ENCODE assay signal across 11 cellular contexts in the genomic region with DNA sequence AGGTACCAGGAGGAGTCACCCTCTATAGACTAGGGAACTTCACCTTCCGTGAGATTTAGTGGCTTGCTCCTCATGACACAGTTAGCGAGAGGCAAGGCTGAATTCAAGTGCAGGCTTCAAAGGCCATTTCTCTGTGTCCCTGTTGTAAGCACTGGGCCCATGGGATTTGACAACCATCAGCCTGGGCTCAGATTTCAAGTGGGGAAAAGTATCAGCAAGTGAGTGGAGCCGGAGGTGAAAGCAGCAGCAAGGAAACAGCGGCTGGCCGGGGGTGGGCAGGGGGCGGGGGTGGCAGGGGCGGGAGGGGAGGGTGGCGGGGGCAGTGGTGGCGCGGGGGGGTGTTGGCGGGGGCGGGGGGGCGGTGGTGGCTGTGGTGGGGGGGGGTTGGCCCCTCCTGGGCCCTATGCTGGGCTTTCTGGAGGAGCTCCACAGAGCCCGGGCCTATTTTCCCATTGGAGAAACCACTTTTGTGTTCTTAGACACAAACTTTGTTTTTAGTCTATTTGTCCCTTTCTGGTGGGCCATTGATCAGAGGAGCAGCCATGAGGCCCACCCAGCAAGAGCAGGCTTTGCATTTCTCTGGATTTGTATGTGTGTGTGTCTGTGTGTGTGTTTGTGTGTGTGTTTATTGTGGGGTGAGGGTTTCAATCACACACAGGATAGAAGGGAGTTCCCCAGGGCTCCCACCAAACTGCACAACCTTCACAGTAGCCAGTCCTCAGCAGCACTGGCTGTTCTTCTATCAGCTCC.
DNase-seq lines count a peak whose midpoint lies in the region; ATAC-seq and TF ChIP-seq lines count a peak whose summit lies in the region.
"Had no signal": no experiment of that assay in that cellular context is flagged by ENCODE, and none has a peak within 500 bp of the region (broad histone marks: within the 10 kb centered on the region; RNA-seq: fewer than 3 reads in every experiment).

No MANE protein-coding gene starts in this region.

- peaks cover 63% of the 10 kb centered on the region for H3K4me1 Mint-ChIP-seq in mesothelial cell of epicardium

- H3K27ac Mint-ChIP-seq in mesothelial cell of epicardium = peak overlapping the region; percentile 96
- H3K27ac Mint-ChIP-seq: dendritic cell treated with granulocyte-macrophage colony-stimulating factor and Interleukin-4, amounts not matched to agents 40 ng/mL and 50 ng/mL, for 4 days had no signal

- no peak for TF ChIP-seq CTCF in mesothelial cell of epicardium (IDR thresholded peaks at IDR 0.05; ENCODE audit: unreplicated experiment)

- no peaks in the 10 kb centered on the region for H3K36me3 Mint-ChIP-seq in mesothelial cell of epicardium

- H3K36me3 ChIP-seq in BLaER1 (no peaks in the 10 kb centered on the region), Karpas-422 (ENCODE audit: insufficient read depth, low read length) (no peaks in the 10 kb centered on the region)

- H3K27me3 Mint-ChIP-seq in mesothelial cell of epicardium (ENCODE audit: low read depth) = no peaks in the 10 kb centered on the region

- H2AFZ ChIP-seq in Karpas-422 (ENCODE audit: low read length) = no peak overlapping the region

- ATAC-seq in HG02642 (IDR thresholded peaks at IDR 0.05; ENCODE audit: poor library complexity, unreplicated experiment) = no peak

- H3K4me1 ChIP-seq in BLaER1 (peaks cover 35% of the 10 kb centered on the region), Karpas-422 (ENCODE audit: low read length) (peaks cover 3% of the 10 kb centered on the region; the same call in 1 of the 2 replicates)

- H3K27me3 ChIP-seq in BLaER1 (no peaks in the 10 kb centered on the region), Karpas-422 (ENCODE audit: low read length) (no peaks in the 10 kb centered on the region)

- no peaks in the 10 kb centered on the region for H3K9me2 ChIP-seq in Karpas-422 (replicated peaks; ENCODE audit: insufficient read depth, low read length)

- H4K20me1 ChIP-seq in BLaER1 = no peaks in the 10 kb centered on the region
- no peaks in the 10 kb centered on the region for H4K20me1 ChIP-seq in Karpas-422 (ENCODE audit: insufficient read depth, low read depth, low read length)

- H3K4me2 ChIP-seq in BLaER1 (peak overlapping the region; percentile 58), Karpas-422 (ENCODE audit: low read depth, low read length, poor library complexity, severe bottlenecking) (no peak overlapping the region)

- H3K4me3 Mint-ChIP-seq in mesothelial cell of epicardium = peak overlapping the region; percentile 16
- H3K4me3 Mint-ChIP-seq: dendritic cell treated with granulocyte-macrophage colony-stimulating factor and Interleukin-4, amounts not matched to agents 40 ng/mL and 50 ng/mL, for 4 days had no signal

- DNase-seq in Karpas-422 (peak; percentile 47), SHP77 treated with DMSO at 0.1 percent for 48 hours (lab: John Stamatoyannopoulos, UW) (peak; percentile 53), mesothelial cell of epicardium (ENCODE audit: low spot score in 2 of 2, unreplicated experiment in 2 of 2) (no peak), GM03348 (ENCODE audit: low spot score) (no peak), RKO (ENCODE audit: low spot score) (no peak), HCEC 1CT (no peak)
- DNase-seq: hypothalamus, T1000 had no signal

- no peaks in the 10 kb centered on the region for H3K9me3 ChIP-seq in BLaER1
- H3K9me3 ChIP-seq in Karpas-422 (ENCODE audit: low read length) = no peaks in the 10 kb centered on the region

- H3K9ac ChIP-seq in BLaER1 (no peak overlapping the region; the same call in 1 of the 2 replicates), Karpas-422 (ENCODE audit: low read length) (no peak overlapping the region)

- H3K79me2 ChIP-seq in Karpas-422 (ENCODE audit: low read length) = no peaks in the 10 kb centered on the region

- H3K4me3 ChIP-seq in BLaER1 (no peak overlapping the region), Karpas-422 (ENCODE audit: low read length) (no peak overlapping the region)

- H3K27ac ChIP-seq in BLaER1 = peak overlapping the region; percentile 60; the same call in 1 of the 2 replicates
- H3K27ac ChIP-seq in Karpas-422 (ENCODE audit: low read length) = no peak overlapping the region

- peaks cover 4% of the 10 kb centered on the region for H3K9me3 Mint-ChIP-seq in mesothelial cell of epicardium
- H3K9me3 Mint-ChIP-seq: dendritic cell treated with granulocyte-macrophage colony-stimulating factor and Interleukin-4, amounts not matched to agents 40 ng/mL and 50 ng/mL, for 4 days had no signal

Comparison
In these comparisons a context has a peak if more than half of its experiments do, and no peak if none do; other contexts are left out.
1. DNase-seq: peak in Karpas-422 (single experiment) and SHP77 treated with DMSO at 0.1 percent for 48 hours (single experiment); none in mesothelial cell of epicardium (0 of 2), GM03348 (single experiment), RKO (single experiment) and HCEC 1CT (single experiment).